ENCODE assay signal across 8 cellular contexts in the genomic region with DNA sequence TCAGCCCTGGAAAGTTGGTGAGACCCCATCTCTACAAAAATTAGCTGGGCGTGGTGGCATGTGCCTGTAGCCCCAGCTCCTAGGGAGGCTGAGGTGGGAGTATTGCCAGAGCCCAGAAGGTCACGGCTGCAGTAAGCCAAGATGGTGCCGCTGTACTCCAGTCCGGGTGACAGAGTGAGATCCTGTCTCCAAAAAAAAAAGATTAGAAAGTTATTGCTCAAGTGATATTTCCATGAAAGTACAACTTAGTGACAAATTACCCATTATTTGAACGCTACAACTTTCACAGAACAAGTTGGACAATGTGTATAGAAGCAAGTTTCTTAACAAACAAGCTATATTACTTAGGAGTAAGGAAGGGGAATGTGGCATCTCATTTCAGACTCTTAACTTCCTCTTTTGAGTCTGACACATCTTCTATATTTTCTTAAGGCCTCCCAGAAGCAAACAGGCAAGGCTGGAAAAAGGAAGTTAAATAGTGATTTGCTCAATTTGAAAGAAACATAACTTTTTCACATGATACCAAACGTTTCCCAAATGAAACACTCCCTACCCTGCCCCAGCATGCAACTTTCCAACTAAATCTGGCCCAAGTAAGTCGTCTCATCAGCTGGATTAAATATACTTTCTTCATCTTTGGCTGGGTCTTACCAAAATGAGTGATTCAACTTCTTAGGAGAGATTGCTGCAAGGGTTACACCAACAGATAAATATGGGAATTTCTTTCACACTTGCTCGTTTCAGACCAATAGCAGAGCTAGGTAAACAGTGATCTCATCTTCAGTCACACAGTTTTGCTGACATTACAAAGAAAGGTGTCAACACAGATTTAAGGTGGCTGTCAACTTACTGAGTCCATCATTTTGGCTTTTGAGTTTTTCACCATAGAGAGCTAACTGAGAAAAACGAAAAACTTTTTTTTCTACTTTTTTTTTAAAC.
DNase-seq lines count a peak whose midpoint lies in the region; ATAC-seq and TF ChIP-seq lines count a peak whose summit lies in the region.

No MANE protein-coding gene starts in this region.

- intact Hi-C loops in heart right ventricle (cut with DNase I) = no loop called here

- H3F3A ChIP-seq in smooth muscle cell (ENCODE audit: low read depth) = peaks cover 13% of the 10 kb centered on the region

- H3K36me3 ChIP-seq in heart right ventricle (no peaks in the 10 kb centered on the region), smooth muscle cell (ENCODE audit: low read depth) (no peaks in the 10 kb centered on the region)

- no peaks in the 10 kb centered on the region for H3K27me3 Mint-ChIP-seq in activated CD4-positive, alpha-beta memory T cell treated with anti-CD3 and anti-CD28 coated beads, Interleukin-2, amount 10 ng/mL, durations not matched to agents 7 days and 5 days

- no peaks in the 10 kb centered on the region for H4K20me1 ChIP-seq in smooth muscle cell (ENCODE audit: low read depth)

- peak overlapping the region; percentile 93 for H3K9ac ChIP-seq in smooth muscle cell (ENCODE audit: low read depth)

- no peaks in the 10 kb centered on the region for H3K9me3 ChIP-seq in heart right ventricle
- no peaks in the 10 kb centered on the region for H3K9me3 ChIP-seq in smooth muscle cell (replicated peaks; ENCODE audit: low read depth)

- H3K27me3 ChIP-seq in heart right ventricle = no peaks in the 10 kb centered on the region
- H3K27me3 ChIP-seq in smooth muscle cell (ENCODE audit: low read depth) = no peaks in the 10 kb centered on the region

- POLR2A ChIA-PET in activated CD4-positive, alpha-beta memory T cell treated with anti-CD3 and anti-CD28 coated beads, Interleukin-2, amount 10 ng/mL, durations not matched to agents 7 days and 5 days (lab: Charles Lee) = interaction anchor here (0.6 to 7.0 kb wide), 19 partner anchors 9 to 679 kb away, joined by 3 to 90 read pairs (median 5); a partner anchor contains a TSS

- H3K79me2 ChIP-seq in smooth muscle cell (ENCODE audit: low read depth) = no peaks in the 10 kb centered on the region

- H3K9me3 Mint-ChIP-seq in activated CD4-positive, alpha-beta memory T cell treated with anti-CD3 and anti-CD28 coated beads, Interleukin-2, amount 10 ng/mL, durations not matched to agents 7 days and 5 days = no peaks in the 10 kb centered on the region

- H3K4me1 ChIP-seq in heart right ventricle = peaks cover 6 to 55% (median 25%) of the 10 kb centered on the region in 9 donors
- peaks cover 18% of the 10 kb centered on the region for H3K4me1 ChIP-seq in smooth muscle cell (ENCODE audit: low read depth)

- TF ChIP-seq CTCF in heart right ventricle (IDR thresholded peaks at IDR 0.05) (no peak), smooth muscle cell (IDR thresholded peaks at IDR 0.05; ENCODE audit: borderline replicate concordance, insufficient read depth, poor library complexity, severe bottlenecking) (no peak)

- H3K4me3 Mint-ChIP-seq in activated CD4-positive, alpha-beta memory T cell treated with anti-CD3 and anti-CD28 coated beads, Interleukin-2, amount 10 ng/mL, durations not matched to agents 7 days and 5 days = no peak overlapping the region

- H3K4me3 ChIP-seq in heart right ventricle = no peak overlapping the region
- peak overlapping the region; percentile 24 for H3K4me3 ChIP-seq in smooth muscle cell

- CTCF ChIA-PET in activated CD4-positive, alpha-beta memory T cell treated with anti-CD3 and anti-CD28 coated beads, Interleukin-2, amount 10 ng/mL, durations not matched to agents 7 days and 5 days (lab: Charles Lee) = interaction anchor here (1.0 to 1.2 kb wide), 2 partner anchors 22 to 24 kb away, joined by 3 to 4 read pairs; no protein-coding TSS in a partner anchor

- H3K4me2 ChIP-seq in smooth muscle cell = peak overlapping the region; percentile 73

- H2AFZ ChIP-seq in smooth muscle cell (ENCODE audit: low read depth) = peak overlapping the region; percentile 4

- H3K4me1 Mint-ChIP-seq in activated CD4-positive, alpha-beta memory T cell treated with anti-CD3 and anti-CD28 coated beads, Interleukin-2, amount 10 ng/mL, durations not matched to agents 7 days and 5 days = peaks cover 36% of the 10 kb centered on the region

- ATAC-seq in GM18499 (IDR thresholded peaks at IDR 0.05; ENCODE audit: insufficient read depth, unreplicated experiment) (peak; percentile 33), HG03460 (IDR thresholded peaks at IDR 0.05; ENCODE audit: unreplicated experiment) (peak; percentile 36), heart right ventricle (peak; percentile 17 to 65 (median 38))

- DNase-seq in activated CD4-positive, alpha-beta memory T cell treated with anti-CD3 and anti-CD28 coated beads, Interleukin-2, amount 10 ng/mL, durations not matched to agents 7 days and 5 days = no peak
- DNase-seq in heart right ventricle (no peak), smooth muscle cell (lab: John Stamatoyannopoulos, UW; ENCODE audit: unreplicated experiment) (no peak), COLO668 (lab: John Stamatoyannopoulos, UW; ENCODE audit: unreplicated experiment) (no peak)
- no peak for DNase-seq in effector CD4-positive, alpha-beta T cell
- no peak for DNase-seq in stimulated activated CD4-positive, alpha-beta T cell treated with anti-CD3 and anti-CD28 coated beads, Interleukin-12 subunit alpha, Interleukin-12 subunit beta, amount 100 ng/mL, for 4 hours

- 77 to 80% methylated on average over 9 of the region's 9 CpGs for WGBS in heart right ventricle, 2 donors
- 66% methylated on average over 9 of the region's 9 CpGs for WGBS in smooth muscle cell (ENCODE audit: low lambda C conversion rate)

- H3K27ac Mint-ChIP-seq in activated CD4-positive, alpha-beta memory T cell treated with anti-CD3 and anti-CD28 coated beads, Interleukin-2, amount 10 ng/mL, durations not matched to agents 7 days and 5 days = peak overlapping the region; percentile 75

- H3K27ac ChIP-seq in heart right ventricle (peak overlapping the region in 9 of 10 donors; percentile 10 to 89 (median 66)), smooth muscle cell (ENCODE audit: low read depth) (peak overlapping the region; percentile 100)

- no peaks in the 10 kb centered on the region for H3K36me3 Mint-ChIP-seq in activated CD4-positive, alpha-beta memory T cell treated with anti-CD3 and anti-CD28 coated beads, Interleukin-2, amount 10 ng/mL, durations not matched to agents 7 days and 5 days (ENCODE audit: low read depth)
